ENCODE assay signal across 25 cellular contexts in the genomic region with DNA sequence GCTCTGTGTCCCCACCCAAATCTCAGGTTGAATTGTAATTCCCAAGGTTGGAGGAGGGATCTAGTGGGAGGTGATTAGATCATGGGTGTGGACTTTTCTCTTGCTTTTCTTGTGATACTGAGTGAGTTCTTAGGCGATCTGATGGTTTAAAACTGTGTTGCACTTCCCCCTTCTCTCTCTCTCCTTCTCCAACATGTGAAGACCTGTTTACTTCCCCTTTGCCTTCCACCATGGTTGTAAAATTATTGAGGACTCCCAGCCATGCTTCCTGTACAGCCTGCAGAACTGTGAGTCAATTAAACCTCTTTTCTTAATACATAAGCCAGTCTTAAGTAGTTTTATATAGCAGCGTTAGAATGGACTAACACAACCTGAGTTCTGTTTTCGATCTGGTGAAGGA.
"Had no signal": no experiment of that assay in that cellular context is flagged by ENCODE, and none has a peak within 500 bp of the region (broad histone marks: within the 10 kb centered on the region; RNA-seq: fewer than 3 reads in every experiment).

No MANE protein-coding gene starts in this region.

- H3K9me3 ChIP-seq: gastroesophageal sphincter, tibial nerve had no signal

- H3K4me3 ChIP-seq: coronary artery, dorsolateral prefrontal cortex, gastroesophageal sphincter, mucosa of descending colon, tibial nerve had no signal

- H3K4me1 ChIP-seq: gastroesophageal sphincter, tibial nerve had no signal

- H3K27ac Mint-ChIP-seq: activated CD4-positive, alpha-beta memory T cell treated with anti-CD3 and anti-CD28 coated beads, Interleukin-2, amount 10 ng/mL, durations not matched to agents 7 days and 5 days; activated CD4-positive, alpha-beta T cell treated with anti-CD3 and anti-CD28 coated beads, Interleukin-2, amount 10 ng/mL, durations not matched to agents 24 days and 14 days; activated naive CD4-positive, alpha-beta T cell treated with anti-CD3 and anti-CD28 coated beads, Interleukin-2, amount 10 ng/mL, durations not matched to agents 7 days and 5 days; activated naive CD8-positive, alpha-beta T cell treated with anti-CD3 and anti-CD28 coated beads, Interleukin-2, amount 10 ng/mL, durations not matched to agents 7 days and 5 days; activated T-cell treated with anti-CD3 and anti-CD28 coated beads, Interleukin-2, amount 50 U/mL, for 24 hours; natural killer cell treated with Interleukin-12 subunit alpha and Interleukin-12 subunit beta and Interleukin-15 and Interleukin-18, amount 100 ng/mL, for 72 hours had no signal

- H3K27me3 Mint-ChIP-seq: activated CD4-positive, alpha-beta memory T cell treated with anti-CD3 and anti-CD28 coated beads, Interleukin-2, amount 10 ng/mL, durations not matched to agents 7 days and 5 days; activated CD4-positive, alpha-beta T cell treated with anti-CD3 and anti-CD28 coated beads, Interleukin-2, amount 10 ng/mL, durations not matched to agents 24 days and 14 days; activated naive CD4-positive, alpha-beta T cell treated with anti-CD3 and anti-CD28 coated beads, Interleukin-2, amount 10 ng/mL, durations not matched to agents 7 days and 5 days; activated naive CD8-positive, alpha-beta T cell treated with anti-CD3 and anti-CD28 coated beads, Interleukin-2, amount 10 ng/mL, durations not matched to agents 7 days and 5 days; activated T-cell treated with anti-CD3 and anti-CD28 coated beads, Interleukin-2, amount 50 U/mL, for 24 hours; natural killer cell treated with Interleukin-12 subunit alpha and Interleukin-12 subunit beta and Interleukin-15 and Interleukin-18, amount 100 ng/mL, for 72 hours had no signal

- H3K36me3 Mint-ChIP-seq: activated naive CD4-positive, alpha-beta T cell treated with anti-CD3 and anti-CD28 coated beads, Interleukin-2, amount 10 ng/mL, durations not matched to agents 7 days and 5 days; activated naive CD8-positive, alpha-beta T cell treated with anti-CD3 and anti-CD28 coated beads, Interleukin-2, amount 10 ng/mL, durations not matched to agents 7 days and 5 days; natural killer cell treated with Interleukin-12 subunit alpha and Interleukin-12 subunit beta and Interleukin-15 and Interleukin-18, amount 100 ng/mL, for 72 hours had no signal

- H3K4me3 Mint-ChIP-seq: activated CD4-positive, alpha-beta memory T cell treated with anti-CD3 and anti-CD28 coated beads, Interleukin-2, amount 10 ng/mL, durations not matched to agents 7 days and 5 days; activated CD4-positive, alpha-beta T cell treated with anti-CD3 and anti-CD28 coated beads, Interleukin-2, amount 10 ng/mL, durations not matched to agents 24 days and 14 days; activated naive CD4-positive, alpha-beta T cell treated with anti-CD3 and anti-CD28 coated beads, Interleukin-2, amount 10 ng/mL, durations not matched to agents 7 days and 5 days; activated naive CD8-positive, alpha-beta T cell treated with anti-CD3 and anti-CD28 coated beads, Interleukin-2, amount 10 ng/mL, durations not matched to agents 7 days and 5 days; activated T-cell treated with anti-CD3 and anti-CD28 coated beads, Interleukin-2, amount 50 U/mL, for 24 hours; natural killer cell treated with Interleukin-12 subunit alpha and Interleukin-12 subunit beta and Interleukin-15 and Interleukin-18, amount 100 ng/mL, for 72 hours had no signal

- H3K27me3 ChIP-seq: brain microvascular endothelial cell, dorsolateral prefrontal cortex, gastroesophageal sphincter, tibial nerve had no signal

- DNase-seq: activated CD4-positive, alpha-beta memory T cell treated with anti-CD3 and anti-CD28 coated beads, Interleukin-2, amount 10 ng/mL, durations not matched to agents 7 days and 5 days; activated CD4-positive, alpha-beta T cell treated with anti-CD3 and anti-CD28 coated beads, Interleukin-2, amount 10 ng/mL, durations not matched to agents 24 days and 14 days; activated CD4-positive, CD25-positive, alpha-beta regulatory T cell treated with anti-CD3 and anti-CD28 coated beads, Interleukin-2, amount 50 U/mL, for 72 hours; activated CD8-positive, alpha-beta memory T cell treated with anti-CD3 and anti-CD28 coated beads, Interleukin-2, amount 50 U/mL, for 48 hours; activated gamma-delta T cell; activated naive CD4-positive, alpha-beta T cell treated with anti-CD3 and anti-CD28 coated beads, Interleukin-2, amount 10 ng/mL, durations not matched to agents 7 days and 5 days; activated naive CD8-positive, alpha-beta T cell treated with anti-CD3 and anti-CD28 coated beads, Interleukin-2, amount 10 ng/mL, durations not matched to agents 7 days and 5 days; activated T-cell treated with anti-CD3 and anti-CD28 coated beads, Interleukin-2, amount 50 U/mL, for 24 hours; brain microvascular endothelial cell; dorsolateral prefrontal cortex; effector memory CD4-positive, alpha-beta T cell; erythroblast; hippocampal formation; left cardiac atrium; left ventricle myocardium superior; mucosa of descending colon; posterior cingulate gyrus; right cardiac atrium; stimulated activated CD4-positive, alpha-beta T cell treated with anti-CD3 and anti-CD28 coated beads, Interleukin-15, amount 100 ng/mL, for 24 hours; stimulated activated CD4-positive, alpha-beta T cell treated with anti-CD3 and anti-CD28 coated beads, Interleukin-2, amount 100 ng/mL, for 24 hours; stimulated activated naive CD4-positive, alpha-beta T cell treated with Interleukin-2 at 50 U/mL for 16 hours had no signal

- H3K27ac ChIP-seq: brain microvascular endothelial cell, coronary artery, dorsolateral prefrontal cortex, gastroesophageal sphincter, tibial nerve had no signal

- H3K9me3 Mint-ChIP-seq: activated CD4-positive, alpha-beta memory T cell treated with anti-CD3 and anti-CD28 coated beads, Interleukin-2, amount 10 ng/mL, durations not matched to agents 7 days and 5 days; activated CD4-positive, alpha-beta T cell treated with anti-CD3 and anti-CD28 coated beads, Interleukin-2, amount 10 ng/mL, durations not matched to agents 24 days and 14 days; activated naive CD4-positive, alpha-beta T cell treated with anti-CD3 and anti-CD28 coated beads, Interleukin-2, amount 10 ng/mL, durations not matched to agents 7 days and 5 days; natural killer cell treated with Interleukin-12 subunit alpha and Interleukin-12 subunit beta and Interleukin-15 and Interleukin-18, amount 100 ng/mL, for 72 hours had no signal

- H3K36me3 ChIP-seq: brain microvascular endothelial cell, gastroesophageal sphincter, tibial nerve had no signal

- H3K4me1 Mint-ChIP-seq: activated CD4-positive, alpha-beta memory T cell treated with anti-CD3 and anti-CD28 coated beads, Interleukin-2, amount 10 ng/mL, durations not matched to agents 7 days and 5 days; activated CD4-positive, alpha-beta T cell treated with anti-CD3 and anti-CD28 coated beads, Interleukin-2, amount 10 ng/mL, durations not matched to agents 24 days and 14 days; activated naive CD4-positive, alpha-beta T cell treated with anti-CD3 and anti-CD28 coated beads, Interleukin-2, amount 10 ng/mL, durations not matched to agents 7 days and 5 days; activated naive CD8-positive, alpha-beta T cell treated with anti-CD3 and anti-CD28 coated beads, Interleukin-2, amount 10 ng/mL, durations not matched to agents 7 days and 5 days had no signal
